Comparison of ENCODE assay signal across 18 cellular contexts in genomic region chr15:49227602-49228001, GRCh38.
"Had no signal": no experiment of that assay in that cellular context is flagged by ENCODE, and none has a peak within 500 bp of the region (broad histone marks: within the 10 kb centered on the region; RNA-seq: fewer than 3 reads in every experiment).

No MANE protein-coding gene starts in this region.

- H3K27me3 Mint-ChIP-seq: naive B cell; stimulated activated naive B cell treated with anti-CD40 and anti-IgM and Interleukin-4, amounts not matched to agents 10 μg/mL and 1 μg/mL and 100 μg/mL, for 72 hours; stimulated activated naive CD8-positive, alpha-beta T cell treated with anti-CD3 and anti-CD28 coated beads, Interleukin-15, amount 100 ng/mL, for 72 hours had no signal

- H3K9me3 ChIP-seq: colonic mucosa, neutrophil had no signal

- H3K27ac Mint-ChIP-seq: stimulated activated naive B cell treated with anti-CD40 and anti-IgM and Interleukin-4, amounts not matched to agents 10 μg/mL and 1 μg/mL and 100 μg/mL, for 72 hours; stimulated activated naive CD8-positive, alpha-beta T cell treated with anti-CD3 and anti-CD28 coated beads, Interleukin-15, amount 100 ng/mL, for 72 hours had no signal

- DNase-seq: colonic mucosa; dermis blood vessel endothelial cell; foreskin keratinocyte; head of caudate nucleus; kidney glomerular epithelial cell; mesendoderm; naive B cell; spleen; stimulated activated CD4-positive, alpha-beta T cell treated with anti-CD3 and anti-CD28 coated beads, Interleukin-15, amount 100 ng/mL, for 24 hours; stimulated activated CD4-positive, alpha-beta T cell treated with anti-CD3 and anti-CD28 coated beads, Interleukin-1b, Interleukin-23, amount 100 ng/mL, for 48 hours; stimulated activated CD4-positive, alpha-beta T cell treated with anti-CD3 and anti-CD28 coated beads, Interleukin-4, amount 100 ng/mL, for 24 hours; stimulated activated naive B cell treated with anti-CD40 and anti-IgM and Interleukin-4, amounts not matched to agents 10 μg/mL and 1 μg/mL and 100 μg/mL, for 72 hours; stimulated activated naive CD8-positive, alpha-beta T cell treated with anti-CD3 and anti-CD28 coated beads, Interleukin-15, amount 100 ng/mL, for 72 hours; testis; transverse colon had no signal

- H3K4me2 ChIP-seq: hepatocyte had no signal

- H3K27ac ChIP-seq: colonic mucosa, foreskin keratinocyte, hepatocyte, neutrophil, spleen, testis, transverse colon had no signal

- H2AFZ ChIP-seq: hepatocyte had no signal

- ATAC-seq: foreskin keratinocyte; sciatic nerve; stimulated activated naive B cell treated with anti-CD40 and anti-IgM and Interleukin-4, amounts not matched to agents 10 μg/mL and 1 μg/mL and 100 μg/mL, for 72 hours; stimulated activated naive CD8-positive, alpha-beta T cell treated with anti-CD3 and anti-CD28 coated beads, Interleukin-15, amount 100 ng/mL, for 72 hours had no signal

- H3K4me3 ChIP-seq: colonic mucosa, hepatocyte, spleen, testis, transverse colon had no signal

- H3K36me3 ChIP-seq: colonic mucosa, neutrophil had no signal

- H3K4me3 Mint-ChIP-seq: naive B cell; stimulated activated naive B cell treated with anti-CD40 and anti-IgM and Interleukin-4, amounts not matched to agents 10 μg/mL and 1 μg/mL and 100 μg/mL, for 72 hours had no signal

- H3K4me1 ChIP-seq: colonic mucosa, foreskin keratinocyte, testis, transverse colon had no signal
